ENCODE assay signal across 21 cellular contexts in the genomic region with DNA sequence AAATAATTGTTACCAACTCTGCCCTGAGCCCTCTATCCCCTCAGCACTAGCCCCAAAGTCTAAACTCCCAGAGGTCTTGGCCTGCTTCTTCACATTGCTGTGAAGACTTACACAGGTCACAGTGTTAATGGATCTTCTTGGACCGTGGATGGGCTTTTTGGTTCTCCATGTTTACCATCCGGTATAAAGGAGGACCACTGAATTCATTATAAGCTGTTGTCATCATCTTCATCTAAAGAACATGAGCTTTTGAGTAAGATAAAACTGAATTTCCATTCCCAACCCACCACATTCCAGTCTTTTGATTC. TPM values are rescaled to one million over a fixed set of nuclear protein-coding genes. Genes with fewer than 3 reads are reported as not detected.
DNase-seq lines count a peak whose midpoint lies in the region; TF ChIP-seq lines count a peak whose summit lies in the region.
"Had no signal": no experiment of that assay in that cellular context is flagged by ENCODE, and none has a peak within 500 bp of the region (broad histone marks: within the 10 kb centered on the region; RNA-seq: fewer than 3 reads in every experiment).

No MANE protein-coding gene starts in this region.

- H3F3A ChIP-seq in MM.1S (ENCODE audit: insufficient read depth, low read length), result no peaks in the 10 kb centered on the region

- H3K9ac ChIP-seq in MM.1S (ENCODE audit: low read length), result peak overlapping the region; percentile 40; the same call in 1 of the 2 replicates

- H4K20me1 ChIP-seq in MM.1S (ENCODE audit: insufficient read depth, low read length) (no peaks in the 10 kb centered on the region), osteoblast (ENCODE audit: insufficient read depth, low read length) (no peaks in the 10 kb centered on the region)

- H3K79me2 ChIP-seq in MM.1S (ENCODE audit: low read length) (no peaks in the 10 kb centered on the region), osteoblast (ENCODE audit: insufficient read depth, low read length) (no peaks in the 10 kb centered on the region)

- in situ Hi-C loops in astrocyte of the spinal cord (cut with HindIII; ENCODE audit: low sequenced_read_pairs), result no loop called here

- no peaks in the 10 kb centered on the region for H3K4me1 Mint-ChIP-seq in T-helper 2 cell treated with Interferon-gamma antibody and Interleukin-4, amounts not matched to agents 5 μg/mL and 100 μg/mL, for 36 hours (ENCODE audit: low read depth)
- H3K4me1 Mint-ChIP-seq: central memory CD8-positive, alpha-beta T cell had no signal

- H3K27me3 Mint-ChIP-seq in T-helper 2 cell treated with Interferon-gamma antibody and Interleukin-4, amounts not matched to agents 5 μg/mL and 100 μg/mL, for 36 hours (ENCODE audit: low read depth), result no peaks in the 10 kb centered on the region
- H3K27me3 Mint-ChIP-seq: central memory CD8-positive, alpha-beta T cell had no signal

- DNase-seq in GM03348 (ENCODE audit: low spot score), result peak; percentile 5
- no peak for DNase-seq in MM.1S
- peak; percentile 1 for DNase-seq in astrocyte of the spinal cord (ENCODE audit: low read depth, low spot score)
- DNase-seq in osteoblast (ENCODE audit: insufficient read length, low spot score, missing footprints), result no peak
- no peak for DNase-seq in GM19240 (ENCODE audit: insufficient read length, low spot score)
- DNase-seq in T-helper 2 cell treated with Interferon-gamma antibody and Interleukin-4, amounts not matched to agents 5 μg/mL and 100 μg/mL, for 36 hours (ENCODE audit: low spot score), result no peak
- DNase-seq in cerebellar nuclear complex (lab: John Stamatoyannopoulos, UW), result no peak
- no peak for DNase-seq in SW480 (ENCODE audit: low spot score)
- DNase-seq: activated CD4-positive, alpha-beta T cell treated with anti-CD3 and anti-CD28 coated beads, Interleukin-2, amount 50 U/mL, for 4 hours; activated effector memory CD4-positive, alpha-beta T cell treated with anti-CD3 and anti-CD28 coated beads, Interleukin-2, amount 50 U/mL, for 16 hours; DMS79; effector CD4-positive, alpha-beta T cell; left colon; NCI-H526 treated with DMSO at 0.1 percent for 48 hours; posterior cingulate gyrus; Right ventricle myocardium superior; stimulated activated naive CD4-positive, alpha-beta T cell treated with Interleukin-2 at 50 U/mL for 16 hours had no signal

- no peaks in the 10 kb centered on the region for H3K36me3 ChIP-seq in MM.1S (replicated peaks; ENCODE audit: insufficient read depth, low read length)
- no peaks in the 10 kb centered on the region for H3K36me3 ChIP-seq in osteoblast (ENCODE audit: insufficient read depth, low read length)
- H3K36me3 ChIP-seq: thyroid gland had no signal

- H3K9me3 ChIP-seq in MM.1S (replicated peaks; ENCODE audit: insufficient read depth, low read length), result no peaks in the 10 kb centered on the region
- H3K9me3 ChIP-seq in osteoblast (ENCODE audit: low read depth, low read length), result no peaks in the 10 kb centered on the region
- H3K9me3 ChIP-seq: HAP-1, thyroid gland had no signal

- H3K27ac ChIP-seq in MM.1S (ENCODE audit: low read length), result peak overlapping the region; percentile 66; the same call in 1 of the 2 replicates
- H3K27ac ChIP-seq in osteoblast (ENCODE audit: low read depth, low read length), result peak overlapping the region; percentile 10
- H3K27ac ChIP-seq: thyroid gland had no signal

- H3K4me3 ChIP-seq in MM.1S (ENCODE audit: low read length) (no peak overlapping the region), astrocyte of the spinal cord (ENCODE audit: low read depth, low read length) (no peak overlapping the region), osteoblast (ENCODE audit: insufficient read depth, low read length) (no peak overlapping the region)
- H3K4me3 ChIP-seq: HAP-1, thyroid gland had no signal

- no peak overlapping the region for H3K27ac Mint-ChIP-seq in T-helper 2 cell treated with Interferon-gamma antibody and Interleukin-4, amounts not matched to agents 5 μg/mL and 100 μg/mL, for 36 hours
- H3K27ac Mint-ChIP-seq: natural killer cell treated with Interleukin-12 subunit alpha and Interleukin-12 subunit beta and Interleukin-15 and Interleukin-18, amount 100 ng/mL, for 72 hours had no signal

- H3K27me3 ChIP-seq in MM.1S (replicated peaks; ENCODE audit: insufficient read depth, low read length), result no peaks in the 10 kb centered on the region
- H3K27me3 ChIP-seq in osteoblast (ENCODE audit: insufficient read depth, low read length), result no peaks in the 10 kb centered on the region
- H3K27me3 ChIP-seq: thyroid gland had no signal

- H3K4me3 Mint-ChIP-seq in T-helper 2 cell treated with Interferon-gamma antibody and Interleukin-4, amounts not matched to agents 5 μg/mL and 100 μg/mL, for 36 hours, result no peak overlapping the region
- H3K4me3 Mint-ChIP-seq: central memory CD8-positive, alpha-beta T cell; natural killer cell treated with Interleukin-12 subunit alpha and Interleukin-12 subunit beta and Interleukin-15 and Interleukin-18, amount 100 ng/mL, for 72 hours had no signal

- no peaks in the 10 kb centered on the region for H3K9me2 ChIP-seq in MM.1S (replicated peaks; ENCODE audit: insufficient read depth, low read length)

- no peaks in the 10 kb centered on the region for H3K36me3 Mint-ChIP-seq in T-helper 2 cell treated with Interferon-gamma antibody and Interleukin-4, amounts not matched to agents 5 μg/mL and 100 μg/mL, for 36 hours (ENCODE audit: low read depth)
- H3K36me3 Mint-ChIP-seq: natural killer cell treated with Interleukin-12 subunit alpha and Interleukin-12 subunit beta and Interleukin-15 and Interleukin-18, amount 100 ng/mL, for 72 hours had no signal

- no peak overlapping the region for H3K4me2 ChIP-seq in MM.1S (ENCODE audit: low read depth, low read length)
- peak overlapping the region; percentile 1 for H3K4me2 ChIP-seq in osteoblast (ENCODE audit: insufficient read depth, low read length)

- TF ChIP-seq CTCF in MM.1S (IDR thresholded peaks at IDR 0.05; ENCODE audit: low read length) (no peak), astrocyte of the spinal cord (IDR thresholded peaks at IDR 0.05; ENCODE audit: low read depth, low read length) (no peak), osteoblast (IDR thresholded peaks at IDR 0.05; ENCODE audit: extremely low read depth, low read depth, low read length) (peak; percentile 16)

- H3K4me1 ChIP-seq in MM.1S (ENCODE audit: low read length) (peaks cover 3% of the 10 kb centered on the region; the same call in 1 of the 2 replicates), osteoblast (ENCODE audit: insufficient read depth, low read length) (peaks cover 8% of the 10 kb centered on the region)
- H3K4me1 ChIP-seq: thyroid gland had no signal

- no peaks in the 10 kb centered on the region for H3K9me3 Mint-ChIP-seq in T-helper 2 cell treated with Interferon-gamma antibody and Interleukin-4, amounts not matched to agents 5 μg/mL and 100 μg/mL, for 36 hours
- H3K9me3 Mint-ChIP-seq: central memory CD8-positive, alpha-beta T cell; natural killer cell treated with Interleukin-12 subunit alpha and Interleukin-12 subunit beta and Interleukin-15 and Interleukin-18, amount 100 ng/mL, for 72 hours had no signal

- H2AFZ ChIP-seq in MM.1S (ENCODE audit: low read length) (0 out of 2 replicates have a peak overlapping the region, but pooled peaks have one; percentile 21), osteoblast (ENCODE audit: low read length) (no peak overlapping the region)

RNA-seq across cellular contexts. Expression of a gene that starts 8.5 kb away (rescaled TPM):
- 17.4 and 18.3 TPM in 2 replicates for total RNA-seq in osteoblast
- total RNA-seq: Right ventricle myocardium superior had no signal

Comparison
In these comparisons a context has a peak if more than half of its experiments do, and no peak if none do; other contexts are left out.
1. DNase-seq: peak in GM03348 (single experiment) and astrocyte of the spinal cord (single experiment); none in MM.1S (single experiment), osteoblast (single experiment), GM19240 (single experiment), T-helper 2 cell treated with Interferon-gamma antibody and Interleukin-4, amounts not matched to agents 5 μg/mL and 100 μg/mL, for 36 hours (single experiment), cerebellar nuclear complex (0 of 2) and SW480 (single experiment).